ENCODE assay signal across 9 cellular contexts in genomic region chr12:53756300-53757094, GRCh38. TPM values are rescaled to one million over a fixed set of nuclear protein-coding genes. Genes with fewer than 3 reads are reported as not detected.
DNase-seq lines count a peak whose midpoint lies in the region; FAIRE-seq and TF ChIP-seq lines count a peak whose summit lies in the region.
"Had no signal": no experiment of that assay in that cellular context is flagged by ENCODE, and none has a peak within 500 bp of the region (broad histone marks: within the 10 kb centered on the region; RNA-seq: fewer than 3 reads in every experiment).

No MANE protein-coding gene starts in this region.

- H3K27me3 ChIP-seq in endodermal cell (ENCODE audit: control insufficient read depth, insufficient read depth, low read length, poor library complexity, severe bottlenecking) = peaks cover 77% of the 10 kb centered on the region
- no peaks in the 10 kb centered on the region for H3K27me3 ChIP-seq in parathyroid adenoma (ENCODE audit: control insufficient read depth, insufficient read depth, low read length)
- no peaks in the 10 kb centered on the region for H3K27me3 ChIP-seq in testis

- H3K27ac ChIP-seq in endodermal cell (ENCODE audit: low read depth, low read length) (peak overlapping the region; percentile 18), parathyroid adenoma (no peak overlapping the region), testis (no peak overlapping the region)

- intact Hi-C loops in testis (cut with DNase I; ENCODE audit: low total_unique reads) = no loop called here

- no peak overlapping the region for H3K27ac Mint-ChIP-seq in endodermal cell

- WGBS in endodermal cell (ENCODE audit: insufficient coverage in 1 of 2, insufficient read length in 1 of 2), 2 experiments = 91 to 92% methylated on average over 2 to 5 of the region's 5 CpGs
- 78 to 89% methylated on average over 5 of the region's 5 CpGs for WGBS in testis, 2 donors

- H3K4me3 ChIP-seq in NB4 (ENCODE audit: low read depth, low read length) (peak overlapping the region; percentile 42), endodermal cell (ENCODE audit: low read length) (peak overlapping the region; percentile 74), parathyroid adenoma (ENCODE audit: low read depth, low read length) (no peak overlapping the region), testis (no peak overlapping the region)

- DNase-seq in DMS53 (lab: John Stamatoyannopoulos, UW) (peak; percentile 45), DMS53 treated with DMSO at 0.1 percent for 48 hours (lab: John Stamatoyannopoulos, UW; ENCODE audit: unreplicated experiment) (no peak), NB4 (ENCODE audit: low read depth) (peak; percentile 49), endodermal cell (peak; percentile 56), AG20443 (ENCODE audit: low spot score) (no peak), frontal cortex (ENCODE audit: low spot score in 2 of 2) (no peak), testis (no peak)

- H3K4me3 Mint-ChIP-seq in endodermal cell = peak overlapping the region; percentile 52

- no peaks in the 10 kb centered on the region for H3K36me3 Mint-ChIP-seq in endodermal cell (ENCODE audit: low read depth)

- H3K9me3 ChIP-seq in endodermal cell (ENCODE audit: control insufficient read depth, low read length) = no peaks in the 10 kb centered on the region
- H3K9me3 ChIP-seq in parathyroid adenoma (ENCODE audit: control insufficient read depth, low read length) = no peaks in the 10 kb centered on the region
- no peaks in the 10 kb centered on the region for H3K9me3 ChIP-seq in testis

- H3K9me3 Mint-ChIP-seq in endodermal cell = no peaks in the 10 kb centered on the region

- H3K9ac ChIP-seq in endodermal cell (ENCODE audit: extremely low read depth, low read length, poor library complexity, severe bottlenecking) (no peak overlapping the region), parathyroid adenoma (no peak overlapping the region)

- H3K4me1 ChIP-seq in endodermal cell (ENCODE audit: control insufficient read depth, insufficient read depth, low read length) = no peaks in the 10 kb centered on the region
- H3K4me1 ChIP-seq in parathyroid adenoma = peaks cover 7% of the 10 kb centered on the region
- H3K4me1 ChIP-seq in testis = peaks cover 6% of the 10 kb centered on the region

- no peak for FAIRE-seq in frontal cortex (lab: Jason Lieb, UNC)

- TF ChIP-seq CTCF in NB4 (IDR thresholded peaks at IDR 0.05; ENCODE audit: low read depth, low read length) = no peak
- no peak for TF ChIP-seq CTCF in endodermal cell (conservative IDR thresholded peaks at IDR 0.05)
- no peak for TF ChIP-seq CTCF in parathyroid adenoma (IDR thresholded peaks at IDR 0.05)
- TF ChIP-seq CTCF in testis (IDR thresholded peaks at IDR 0.05) = no peak

- H2AFZ ChIP-seq in parathyroid adenoma = peak overlapping the region; percentile 35

- H3K36me3 ChIP-seq in endodermal cell (ENCODE audit: control insufficient read depth, insufficient read depth, low read length) = no peaks in the 10 kb centered on the region
- no peaks in the 10 kb centered on the region for H3K36me3 ChIP-seq in parathyroid adenoma (ENCODE audit: control insufficient read depth, insufficient read depth, low read length)
- H3K36me3 ChIP-seq in testis (ENCODE audit: low read depth, missing control alignments) = no peaks in the 10 kb centered on the region

- TF ChIP-seq POLR2A in NB4 (IDR thresholded peaks at IDR 0.05; ENCODE audit: extremely low read depth, insufficient read length) (no peak), testis (IDR thresholded peaks at IDR 0.05) (no peak)

- H3K79me2 ChIP-seq in parathyroid adenoma = no peaks in the 10 kb centered on the region

- H3K27me3 Mint-ChIP-seq in endodermal cell (ENCODE audit: insufficient read depth) = peaks cover 28% of the 10 kb centered on the region

- H3K4me1 Mint-ChIP-seq in endodermal cell = peaks cover 16% of the 10 kb centered on the region

- H3K4me2 ChIP-seq in parathyroid adenoma (ENCODE audit: low read length) = peak overlapping the region; percentile 53

RNA-seq across cellular contexts. Expression of gene CISTR, which starts 4.7 kb away (rescaled TPM):
- total RNA-seq in endodermal cell (not detected), frontal cortex (not detected), testis (not detected)
- polyA plus RNA-seq in endodermal cell (2013, experiment 1 of 2) = not detected
- not detected for polyA plus RNA-seq in endodermal cell (2013, experiment 2 of 2)
- not detected for polyA plus RNA-seq in testis (ENCODE audit: insufficient read depth, low read depth, low replicate concordance)
- total RNA-seq: renal cortical epithelial cell had no signal

RNA-seq across cellular contexts. Expression of gene CALCOCO1, which starts 29.2 kb away (rescaled TPM):
- 10 to 100 TPM; 41.4 to 45.7 TPM for total RNA-seq in endodermal cell
- 72.2 TPM for polyA plus RNA-seq in endodermal cell (2013, experiment 1 of 2)
- 59.0 TPM for polyA plus RNA-seq in endodermal cell (2013, experiment 2 of 2)
- 63.6 TPM for total RNA-seq in frontal cortex
- total RNA-seq in testis = 100 to 1,000 TPM; 120 to 167 TPM
- 121 TPM for polyA plus RNA-seq in testis (ENCODE audit: insufficient read depth, low read depth, low replicate concordance)

Comparison
In these comparisons a context has a peak if more than half of its experiments do, and no peak if none do; other contexts are left out.
1. DNase-seq: peak in DMS53 (single experiment), NB4 (single experiment) and endodermal cell (single experiment); none in DMS53 treated with DMSO at 0.1 percent for 48 hours (single experiment), AG20443 (single experiment), frontal cortex (0 of 2) and testis (single experiment).
2. H3K4me3 ChIP-seq: peak in NB4 (single experiment) and endodermal cell (single experiment); none in parathyroid adenoma (single experiment) and testis (0 of 2).